ENCODE assay signal across 22 cellular contexts in genomic region chr3:188690076-188690475, GRCh38.
"Had no signal": no experiment of that assay in that cellular context is flagged by ENCODE, and none has a peak within 500 bp of the region (broad histone marks: within the 10 kb centered on the region; RNA-seq: fewer than 3 reads in every experiment).

No MANE protein-coding gene starts in this region.

- ATAC-seq: stimulated activated naive B cell treated with anti-CD40 and anti-IgM and Interleukin-4, amounts not matched to agents 10 μg/mL and 1 μg/mL and 100 μg/mL, for 72 hours had no signal

- H3K27me3 ChIP-seq: adrenal gland, cardiac muscle cell, ovary, spleen, tibial nerve, uterus had no signal

- H3K4me3 Mint-ChIP-seq: activated naive CD4-positive, alpha-beta T cell treated with anti-CD3 and anti-CD28 coated beads, Interleukin-2, amount 50 U/mL, for 24 hours; naive B cell; stimulated activated naive B cell treated with anti-CD40 and anti-IgM and Interleukin-4, amounts not matched to agents 10 μg/mL and 1 μg/mL and 100 μg/mL, for 72 hours had no signal

- H3K9me3 Mint-ChIP-seq: activated naive CD4-positive, alpha-beta T cell treated with anti-CD3 and anti-CD28 coated beads, Interleukin-2, amount 50 U/mL, for 24 hours had no signal

- H3K27me3 Mint-ChIP-seq: activated naive CD4-positive, alpha-beta T cell treated with anti-CD3 and anti-CD28 coated beads, Interleukin-2, amount 50 U/mL, for 24 hours; naive B cell; stimulated activated naive B cell treated with anti-CD40 and anti-IgM and Interleukin-4, amounts not matched to agents 10 μg/mL and 1 μg/mL and 100 μg/mL, for 72 hours had no signal

- H3K27ac ChIP-seq: cardiac muscle cell, left ventricle myocardium inferior, ovary, WERI-Rb-1 had no signal

- DNase-seq: activated CD4-positive, alpha-beta T cell treated with anti-CD3 and anti-CD28 coated beads for 1 hour; activated CD4-positive, alpha-beta T cell treated with anti-CD3 and anti-CD28 coated beads, Interleukin-2, amount 50 U/mL, for 4 hours; activated gamma-delta T cell; adrenal gland; dermis blood vessel endothelial cell; effector memory CD4-positive, alpha-beta T cell; foreskin fibroblast; hippocampal formation; kidney; left ventricle myocardium inferior; naive B cell; ovary; spleen; stimulated activated CD4-positive, alpha-beta T cell treated with anti-CD3 and anti-CD28 coated beads, Interleukin-4, amount 100 ng/mL, for 4 hours; stimulated activated naive B cell treated with anti-CD40 and anti-IgM and Interleukin-4, amounts not matched to agents 10 μg/mL and 1 μg/mL and 100 μg/mL, for 72 hours; SW 1271; T-helper 2 cell; uterus; WERI-Rb-1 had no signal

- H3K4me3 ChIP-seq: adrenal gland, cardiac muscle cell, left ventricle myocardium inferior, ovary, spleen, tibial nerve, uterus had no signal

- H3K27ac Mint-ChIP-seq: activated naive CD4-positive, alpha-beta T cell treated with anti-CD3 and anti-CD28 coated beads, Interleukin-2, amount 50 U/mL, for 24 hours; naive B cell; stimulated activated naive B cell treated with anti-CD40 and anti-IgM and Interleukin-4, amounts not matched to agents 10 μg/mL and 1 μg/mL and 100 μg/mL, for 72 hours had no signal

- H3K9me3 ChIP-seq: adrenal gland, left ventricle myocardium inferior, ovary, spleen, tibial nerve, uterus had no signal

- H3K36me3 ChIP-seq: adrenal gland, cardiac muscle cell, left ventricle myocardium inferior, ovary, spleen, tibial nerve, uterus, WERI-Rb-1 had no signal
